ENCODE assay signal across 13 cellular contexts in the genomic region with DNA sequence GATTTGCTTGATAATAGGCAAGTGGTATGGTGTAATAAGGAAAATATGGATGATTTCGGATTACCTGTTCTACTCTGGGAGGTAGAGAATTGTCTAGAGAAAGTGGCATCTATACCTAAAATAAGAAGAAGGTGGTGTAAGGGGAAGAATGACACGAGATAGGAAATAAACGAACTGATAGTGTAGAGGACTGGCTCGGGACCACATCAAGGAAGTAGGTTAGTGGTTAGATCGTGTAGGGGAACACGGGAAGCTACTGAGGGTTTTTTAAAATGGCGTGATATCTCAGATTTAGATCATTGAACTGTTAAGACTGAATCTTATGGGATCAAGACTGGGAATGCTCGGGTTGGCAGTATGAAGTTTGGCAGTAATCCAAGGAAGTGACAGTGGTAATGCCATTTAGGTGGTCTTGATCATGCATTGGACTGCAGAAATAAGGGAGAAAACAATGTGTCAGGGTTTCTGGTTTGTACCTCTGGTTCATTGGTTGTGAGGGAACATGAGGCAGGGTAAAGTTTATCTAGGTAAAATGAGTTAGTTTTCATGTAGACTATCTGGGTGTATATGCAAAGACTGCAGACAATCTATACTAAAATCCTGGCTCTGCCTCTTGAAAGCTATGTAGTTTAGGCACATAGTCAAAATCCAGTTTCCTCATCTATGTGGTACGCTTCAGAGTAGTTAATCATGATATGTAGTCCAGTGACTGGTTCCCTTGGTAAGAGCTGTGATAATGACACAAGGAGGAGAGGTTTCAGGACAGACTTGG. TPM values are rescaled to one million over a fixed set of nuclear protein-coding genes. Genes with fewer than 3 reads are reported as not detected.
DNase-seq lines count a peak whose midpoint lies in the region; ATAC-seq and TF ChIP-seq lines count a peak whose summit lies in the region.
"Had no signal": no experiment of that assay in that cellular context is flagged by ENCODE, and none has a peak within 500 bp of the region (broad histone marks: within the 10 kb centered on the region; RNA-seq: fewer than 3 reads in every experiment).

No MANE protein-coding gene starts in this region.

- H3K9me3 Mint-ChIP-seq in activated naive CD4-positive, alpha-beta T cell treated with anti-CD3 and anti-CD28 coated beads, Interleukin-2, amount 50 U/mL, for 24 hours: no peaks in the 10 kb centered on the region
- no peaks in the 10 kb centered on the region for H3K9me3 Mint-ChIP-seq in central memory CD8-positive, alpha-beta T cell
- H3K9me3 Mint-ChIP-seq in stimulated activated naive CD8-positive, alpha-beta T cell treated with anti-CD3 and anti-CD28 coated beads, Interleukin-15, amount 100 ng/mL, for 72 hours: no peaks in the 10 kb centered on the region

- no peak for TF ChIP-seq EP300 in gastroesophageal sphincter (IDR thresholded peaks at IDR 0.05)

- H3K27me3 Mint-ChIP-seq in activated naive CD4-positive, alpha-beta T cell treated with anti-CD3 and anti-CD28 coated beads, Interleukin-2, amount 50 U/mL, for 24 hours: no peaks in the 10 kb centered on the region
- H3K27me3 Mint-ChIP-seq in T-helper 17 cell: no peaks in the 10 kb centered on the region
- no peaks in the 10 kb centered on the region for H3K27me3 Mint-ChIP-seq in central memory CD8-positive, alpha-beta T cell
- H3K27me3 Mint-ChIP-seq in stimulated activated naive CD8-positive, alpha-beta T cell treated with anti-CD3 and anti-CD28 coated beads, Interleukin-15, amount 100 ng/mL, for 72 hours: no peaks in the 10 kb centered on the region

- H3K4me1 Mint-ChIP-seq in activated naive CD4-positive, alpha-beta T cell treated with anti-CD3 and anti-CD28 coated beads, Interleukin-2, amount 50 U/mL, for 24 hours: peaks cover 45% of the 10 kb centered on the region
- peaks cover 17% of the 10 kb centered on the region for H3K4me1 Mint-ChIP-seq in T-helper 17 cell
- peaks cover 19% of the 10 kb centered on the region for H3K4me1 Mint-ChIP-seq in central memory CD8-positive, alpha-beta T cell
- H3K4me1 Mint-ChIP-seq in stimulated activated naive CD8-positive, alpha-beta T cell treated with anti-CD3 and anti-CD28 coated beads, Interleukin-15, amount 100 ng/mL, for 72 hours: peaks cover 38% of the 10 kb centered on the region

- H3K27me3 ChIP-seq in gastroesophageal sphincter: no peaks in the 10 kb centered on the region
- H3K27me3 ChIP-seq: hepatocyte had no signal

- 75 to 84% methylated on average over 7 of the region's 9 CpGs for WGBS in gastroesophageal sphincter (ENCODE audit: low coverage in 1 of 2), 2 donors

- H3K4me3 Mint-ChIP-seq in activated naive CD4-positive, alpha-beta T cell treated with anti-CD3 and anti-CD28 coated beads, Interleukin-2, amount 50 U/mL, for 24 hours: peak overlapping the region; percentile 15
- H3K4me3 Mint-ChIP-seq in T-helper 17 cell: peak overlapping the region; percentile 41
- peak overlapping the region; percentile 21 for H3K4me3 Mint-ChIP-seq in central memory CD8-positive, alpha-beta T cell
- H3K4me3 Mint-ChIP-seq in stimulated activated naive CD8-positive, alpha-beta T cell treated with anti-CD3 and anti-CD28 coated beads, Interleukin-15, amount 100 ng/mL, for 72 hours: peak overlapping the region in 1 of 2 donors; percentile 20

- peak overlapping the region; percentile 87 for H3K27ac Mint-ChIP-seq in activated naive CD4-positive, alpha-beta T cell treated with anti-CD3 and anti-CD28 coated beads, Interleukin-2, amount 50 U/mL, for 24 hours
- H3K27ac Mint-ChIP-seq in T-helper 17 cell: peak overlapping the region; percentile 41
- H3K27ac Mint-ChIP-seq in central memory CD8-positive, alpha-beta T cell (ENCODE audit: low read depth): peak overlapping the region; percentile 63
- H3K27ac Mint-ChIP-seq in stimulated activated naive CD8-positive, alpha-beta T cell treated with anti-CD3 and anti-CD28 coated beads, Interleukin-15, amount 100 ng/mL, for 72 hours: peak overlapping the region; percentile 14 to 47

- peaks cover 3 to 73% of the 10 kb centered on the region in 2 donors for H3K36me3 ChIP-seq in gastroesophageal sphincter

- H3K36me3 Mint-ChIP-seq in activated naive CD4-positive, alpha-beta T cell treated with anti-CD3 and anti-CD28 coated beads, Interleukin-2, amount 50 U/mL, for 24 hours: peaks cover 37% of the 10 kb centered on the region
- H3K36me3 Mint-ChIP-seq in T-helper 17 cell (ENCODE audit: low read depth): no peaks in the 10 kb centered on the region
- H3K36me3 Mint-ChIP-seq in central memory CD8-positive, alpha-beta T cell (ENCODE audit: insufficient read depth): peaks cover 56% of the 10 kb centered on the region

- DNase-seq in activated naive CD4-positive, alpha-beta T cell treated with anti-CD3 and anti-CD28 coated beads, Interleukin-2, amount 50 U/mL, for 16 hours: no peak
- DNase-seq in T-helper 17 cell: no peak
- DNase-seq in central memory CD8-positive, alpha-beta T cell (ENCODE audit: low spot score in 2 of 2): no peak
- DNase-seq in stimulated activated naive CD8-positive, alpha-beta T cell treated with anti-CD3 and anti-CD28 coated beads, Interleukin-15, amount 100 ng/mL, for 72 hours: no peak
- no peak for DNase-seq in HCEC 1CT
- DNase-seq: AML-193; NCI-H1092 treated with DMSO at 0.1 percent for 48 hours; NCI-H526 treated with DMSO at 0.1 percent for 48 hours; stimulated activated CD4-positive, alpha-beta T cell treated with anti-CD3 and anti-CD28 coated beads, Interleukin-15, amount 100 ng/mL, for 24 hours had no signal

- no peaks in the 10 kb centered on the region for H3K9me3 ChIP-seq in T-helper 17 cell (ENCODE audit: control insufficient read depth, low read length, poor library complexity, severe bottlenecking)
- H3K9me3 ChIP-seq in gastroesophageal sphincter: no peaks in the 10 kb centered on the region

- peaks cover 0 to 15% (median 0%) of the 10 kb centered on the region in 3 donors for H3K4me1 ChIP-seq in gastroesophageal sphincter

- ATAC-seq in T-helper 17 cell (peak; percentile 96), GM18868 (IDR thresholded peaks at IDR 0.05; ENCODE audit: unreplicated experiment) (no peak), gastroesophageal sphincter (no peak)
- peak; percentile 93 for ATAC-seq in central memory CD8-positive, alpha-beta T cell (replicated peaks; ENCODE audit: extremely low read depth, poor library complexity, severe bottlenecking)
- peak; percentile 85 for ATAC-seq in stimulated activated naive CD8-positive, alpha-beta T cell treated with anti-CD3 and anti-CD28 coated beads, Interleukin-15, amount 100 ng/mL, for 72 hours

- H3K4me3 ChIP-seq in gastroesophageal sphincter: no peak overlapping the region
- H3K4me3 ChIP-seq: hepatocyte had no signal

- no peak for TF ChIP-seq POLR2A in gastroesophageal sphincter (IDR thresholded peaks at IDR 0.05)

- H3K27ac ChIP-seq in gastroesophageal sphincter: no peak overlapping the region
- H3K27ac ChIP-seq: hepatocyte had no signal

- no peak for TF ChIP-seq CTCF in gastroesophageal sphincter (IDR thresholded peaks at IDR 0.05)

RNA-seq across cellular contexts. Expression of gene RPL14, which starts 7.4 kb away (rescaled TPM):
- total RNA-seq in T-helper 17 cell (1,000 to 10,000 TPM; 2,732 to 3,433 TPM), gastroesophageal sphincter (100 to 1,000 TPM; 339 to 470 (median 384) TPM)

RNA-seq across cellular contexts. Expression of gene ZNF619, which starts 12.4 kb away (rescaled TPM):
- 1 to 10 TPM; 5.0 to 8.4 TPM for total RNA-seq in T-helper 17 cell
- 1 to 10 TPM; 4.6 to 7.9 (median 5.3) TPM for total RNA-seq in gastroesophageal sphincter

RNA-seq across cellular contexts. Expression of gene ZNF620, which starts 41.3 kb away (rescaled TPM):
- total RNA-seq in T-helper 17 cell (1 to 10 TPM in 1 of 2 donors, under 1 TPM in 1; 0.94 to 2.5 TPM), gastroesophageal sphincter (1 to 10 TPM; 3.4 to 7.0 (median 4.7) TPM)

Comparison
In these comparisons a context has a peak if more than half of its experiments do, and no peak if none do; other contexts are left out.
1. H3K27ac Mint-ChIP-seq: peak in every context shown above with its lines; median percentile 87 in activated naive CD4-positive, alpha-beta T cell treated with anti-CD3 and anti-CD28 coated beads, Interleukin-2, amount 50 U/mL, for 24 hours; 63 in central memory CD8-positive, alpha-beta T cell; 41 in T-helper 17 cell; 30 in stimulated activated naive CD8-positive, alpha-beta T cell treated with anti-CD3 and anti-CD28 coated beads, Interleukin-15, amount 100 ng/mL, for 72 hours.
2. ATAC-seq: peak in T-helper 17 cell (single experiment), central memory CD8-positive, alpha-beta T cell (single experiment) and stimulated activated naive CD8-positive, alpha-beta T cell treated with anti-CD3 and anti-CD28 coated beads, Interleukin-15, amount 100 ng/mL, for 72 hours (single experiment); none in GM18868 (single experiment) and gastroesophageal sphincter (single experiment).
3. RNA of gene RPL14, which starts 7.4 kb away (total RNA-seq): 2,732 to 3,433 TPM in T-helper 17 cell; 339 to 470 TPM in gastroesophageal sphincter; every median in the first group is over 4 times any median in the second.